1 cellular context compared by ENCODE assay signal in the genomic region with DNA sequence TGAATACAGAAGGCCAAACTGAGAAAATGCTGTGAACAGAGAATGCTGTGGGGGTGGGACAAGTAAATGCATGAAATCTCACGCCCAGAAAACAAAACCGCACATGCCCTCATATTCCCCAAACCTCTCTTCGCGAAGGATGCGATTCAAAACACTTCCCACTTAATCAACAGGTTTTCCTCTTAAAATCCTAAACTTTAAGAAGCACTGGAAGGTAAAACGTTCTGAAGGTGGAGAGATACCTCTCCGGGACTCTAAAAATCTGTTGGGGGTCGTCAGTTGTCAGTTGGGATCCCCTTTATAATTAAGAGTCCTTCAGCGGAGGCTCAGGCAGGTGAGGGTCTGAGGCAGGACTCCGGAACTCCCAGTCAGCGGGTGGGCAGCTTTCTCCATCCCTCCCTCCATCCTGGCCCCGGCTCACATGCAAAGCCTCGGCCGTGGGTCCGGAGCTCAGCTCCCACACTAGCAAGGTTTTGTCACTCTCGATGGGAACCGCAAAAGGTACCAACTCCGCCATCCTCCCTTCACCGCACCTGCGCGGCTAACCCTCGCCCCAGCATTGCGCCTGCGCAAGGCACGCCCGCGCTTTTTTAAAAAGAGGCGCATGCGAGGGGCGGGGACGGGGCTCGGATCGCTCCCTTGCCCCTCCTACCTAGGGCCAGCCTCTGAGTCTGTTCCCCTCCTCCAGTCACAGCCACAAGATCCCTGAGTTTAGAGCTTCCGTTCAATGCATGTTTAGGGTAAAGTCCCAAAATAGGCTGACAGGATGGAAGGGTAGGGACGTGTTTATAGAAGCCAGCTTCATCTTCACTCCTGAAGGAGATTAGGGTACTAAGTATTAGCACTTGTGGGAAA.
A peak's percentile ranks its signal among the peaks of the same experiment; 100 is the strongest.
TF ChIP-seq lines count a peak whose summit lies in the region.

A gene with protein sequence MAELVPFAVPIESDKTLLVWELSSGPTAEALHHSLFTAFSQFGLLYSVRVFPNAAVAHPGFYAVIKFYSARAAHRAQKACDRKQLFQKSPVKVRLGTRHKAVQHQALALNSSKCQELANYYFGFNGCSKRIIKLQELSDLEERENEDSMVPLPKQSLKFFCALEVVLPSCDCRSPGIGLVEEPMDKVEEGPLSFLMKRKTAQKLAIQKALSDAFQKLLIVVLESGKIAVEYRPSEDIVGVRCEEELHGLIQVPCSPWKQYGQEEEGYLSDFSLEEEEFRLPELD (minus strand): TSS at position 563 of the 855 bp plus-strand sequence. CDS start 46 bp downstream, at position 517.

TF ChIP-seq in HCT116, 20 proteins besides CTCF, POLR2A, EP300 and RAD21 (continued from another document):
- TF ChIP-seq CBX3 (IDR thresholded peaks at IDR 0.05; ENCODE audit: low read depth), result peak; percentile 39; the same call in 1 of the 2 replicates
- TF ChIP-seq SP1 (IDR thresholded peaks at IDR 0.05; ENCODE audit: low read depth), result no peak; the same call in 1 of the 2 replicates
- no peak for TF ChIP-seq FOSL1 (IDR thresholded peaks at IDR 0.05; ENCODE audit: low read depth)
- TF ChIP-seq POLR2AphosphoS5 (IDR thresholded peaks at IDR 0.05; ENCODE audit: low read depth, low read length), result peak; percentile 87
- TF ChIP-seq, protein P1, sequence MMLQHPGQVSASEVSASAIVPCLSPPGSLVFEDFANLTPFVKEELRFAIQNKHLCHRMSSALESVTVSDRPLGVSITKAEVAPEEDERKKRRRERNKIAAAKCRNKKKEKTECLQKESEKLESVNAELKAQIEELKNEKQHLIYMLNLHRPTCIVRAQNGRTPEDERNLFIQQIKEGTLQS (IDR thresholded peaks at IDR 0.05), result no peak
- TF ChIP-seq SRF (IDR thresholded peaks at IDR 0.05; ENCODE audit: low read depth), result no peak
- peak; percentile 55; the same call in 1 of the 2 replicates for TF ChIP-seq EGR1 (IDR thresholded peaks at IDR 0.05; ENCODE audit: low read depth)
- no peak for TF ChIP-seq YY1 (IDR thresholded peaks at IDR 0.05; ENCODE audit: extremely low read depth, insufficient replicate concordance, low read depth, low read length)
- TF ChIP-seq EZH2 (IDR thresholded peaks at IDR 0.05), result no peak
- no peak for TF ChIP-seq ZNF274 (IDR thresholded peaks at IDR 0.05; ENCODE audit: low read depth, low read length)
